ENCODE assay signal across 15 cellular contexts in the genomic region with DNA sequence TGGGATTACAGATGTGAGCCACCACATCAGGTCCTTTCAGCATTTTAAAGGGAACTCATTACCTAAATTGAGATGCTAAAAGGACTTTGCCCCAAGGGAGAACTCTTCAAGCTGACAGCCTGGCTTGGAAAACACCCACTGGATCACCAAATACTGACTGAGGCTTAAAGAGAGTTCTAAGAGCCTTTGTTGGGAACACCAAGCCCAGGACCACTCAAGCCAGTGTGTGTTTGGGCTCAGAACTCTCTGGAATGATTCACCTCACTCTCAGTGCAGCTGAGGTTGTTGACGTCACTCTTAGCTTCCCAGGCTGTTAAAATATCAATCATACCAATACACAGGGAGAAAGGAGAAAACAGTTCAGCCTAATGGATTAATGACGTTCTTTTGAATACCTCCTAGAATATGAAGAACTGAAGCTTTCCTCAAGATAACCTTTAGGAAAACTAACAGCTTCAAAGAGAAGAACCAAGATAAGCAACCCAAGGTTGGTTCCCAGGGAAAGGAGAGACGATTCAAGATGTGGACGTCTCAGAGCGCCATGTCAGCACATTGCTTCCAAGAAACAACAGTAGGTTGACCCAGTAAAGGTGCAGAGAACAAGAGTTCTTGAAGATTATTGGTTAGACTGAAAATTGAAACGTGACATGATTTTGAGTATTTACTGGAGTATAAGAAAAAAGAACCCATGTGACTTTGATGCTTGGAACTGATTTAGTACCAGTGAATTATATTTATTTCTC. TPM values are rescaled to one million over a fixed set of nuclear protein-coding genes. Genes with fewer than 3 reads are reported as not detected.
DNase-seq lines count a peak whose midpoint lies in the region; ATAC-seq, FAIRE-seq and TF ChIP-seq lines count a peak whose summit lies in the region.
"Had no signal": no experiment of that assay in that cellular context is flagged by ENCODE, and none has a peak within 500 bp of the region (broad histone marks: within the 10 kb centered on the region; RNA-seq: fewer than 3 reads in every experiment).

No MANE protein-coding gene starts in this region.

- no peak for TF ChIP-seq EP300 in A549 (IDR thresholded peaks at IDR 0.05)

- H3K4me1 Mint-ChIP-seq in WTC11: peaks cover 13% of the 10 kb centered on the region
- H3K4me1 Mint-ChIP-seq in activated CD4-positive, alpha-beta memory T cell treated with anti-CD3 and anti-CD28 coated beads, Interleukin-2, amount 10 ng/mL, durations not matched to agents 7 days and 5 days: no peaks in the 10 kb centered on the region
- H3K4me1 Mint-ChIP-seq: B cell had no signal

- H3K9me3 ChIP-seq in A549 (peaks cover 24% of the 10 kb centered on the region; the same call in 1 of the 3 replicates), osteoblast (ENCODE audit: low read depth, low read length) (no peaks in the 10 kb centered on the region)

- no peak for TF ChIP-seq RAD21 in A549 (conservative IDR thresholded peaks at IDR 0.05 in 1 of 2, IDR thresholded peaks at IDR 0.05 in 1 of 2)

- CTCF ChIA-PET in A549 (lab: Yijun Ruan, JAX): interaction anchor here (1.1 kb wide), 1 partner anchor 58 kb away, joined by 3 read pairs; no protein-coding TSS in a partner anchor
- CTCF ChIA-PET in WTC11 (lab: Charles Lee): no interaction called here
- CTCF ChIA-PET in activated CD4-positive, alpha-beta memory T cell treated with anti-CD3 and anti-CD28 coated beads, Interleukin-2, amount 10 ng/mL, durations not matched to agents 7 days and 5 days (lab: Charles Lee): no interaction called here

- TF ChIP-seq POLR2A in A549 (IDR thresholded peaks at IDR 0.05; ENCODE audit: low read length): no peak

- H3K36me3 ChIP-seq in osteoblast (ENCODE audit: insufficient read depth, low read length): no peaks in the 10 kb centered on the region

- no peak overlapping the region for H3K4me3 ChIP-seq in A549
- no peak overlapping the region for H3K4me3 ChIP-seq in osteoblast (ENCODE audit: insufficient read depth, low read length)
- H3K4me3 ChIP-seq: GM23248 had no signal

- no peak overlapping the region for H3K27ac Mint-ChIP-seq in WTC11
- H3K27ac Mint-ChIP-seq in activated CD4-positive, alpha-beta memory T cell treated with anti-CD3 and anti-CD28 coated beads, Interleukin-2, amount 10 ng/mL, durations not matched to agents 7 days and 5 days: no peak overlapping the region
- H3K27ac Mint-ChIP-seq: B cell; CD4-positive, alpha-beta T cell had no signal

- ATAC-seq in A549: no peak
- peak; percentile 22; the same call in 1 of the 2 replicates for ATAC-seq in WTC11

- H3K79me2 ChIP-seq in osteoblast (ENCODE audit: insufficient read depth, low read length): no peaks in the 10 kb centered on the region

- peaks cover 28% of the 10 kb centered on the region for H3K9me3 Mint-ChIP-seq in WTC11
- H3K9me3 Mint-ChIP-seq in activated CD4-positive, alpha-beta memory T cell treated with anti-CD3 and anti-CD28 coated beads, Interleukin-2, amount 10 ng/mL, durations not matched to agents 7 days and 5 days: peaks cover 9% of the 10 kb centered on the region

- peaks cover 5% of the 10 kb centered on the region; the same call in 1 of the 2 replicates for H3K27me3 Mint-ChIP-seq in WTC11 (ENCODE audit: low read depth)
- H3K27me3 Mint-ChIP-seq in activated CD4-positive, alpha-beta memory T cell treated with anti-CD3 and anti-CD28 coated beads, Interleukin-2, amount 10 ng/mL, durations not matched to agents 7 days and 5 days: peaks cover 7% of the 10 kb centered on the region
- H3K27me3 Mint-ChIP-seq: B cell; CD4-positive, alpha-beta T cell had no signal

- no peak for DNase-seq in A549 (ENCODE audit: low read depth in 1 of 2, low spot score in 1 of 2)
- peak; percentile 85 for DNase-seq in ELF-1 (ENCODE audit: low read depth, low spot score)
- DNase-seq in WTC11 (ENCODE audit: low spot score): no peak
- DNase-seq in osteoblast (ENCODE audit: insufficient read length, low spot score, missing footprints): peak; percentile 50
- DNase-seq in KG1 (lab: John Stamatoyannopoulos, UW): no peak
- no peak for DNase-seq in NCI-H345 treated with DMSO at 0.1 percent for 48 hours (lab: John Stamatoyannopoulos, UW; ENCODE audit: unreplicated experiment)
- no peak for DNase-seq in activated CD4-positive, alpha-beta memory T cell treated with anti-CD3 and anti-CD28 coated beads, Interleukin-2, amount 10 ng/mL, durations not matched to agents 7 days and 5 days
- DNase-seq in activated gamma-delta T cell treated with Interleukin-2 at 50 U/mL for 16 hours: no peak
- DNase-seq: C1 segment of cervical spinal cord; CD4-positive, alpha-beta T cell; DMS79; EL; GM23248; H7 had no signal

- H3K4me2 ChIP-seq in A549 (no peak overlapping the region), osteoblast (ENCODE audit: insufficient read depth, low read length) (no peak overlapping the region)

- TF ChIP-seq CTCF in A549 (IDR thresholded peaks at IDR 0.05) (no peak), WTC11 (IDR thresholded peaks at IDR 0.05) (no peak), osteoblast (IDR thresholded peaks at IDR 0.05; ENCODE audit: extremely low read depth, low read depth, low read length) (no peak)

- POLR2A ChIA-PET in A549 (lab: Yijun Ruan, JAX): no interaction called here
- POLR2A ChIA-PET in WTC11 (lab: Charles Lee): no interaction called here
- POLR2A ChIA-PET in activated CD4-positive, alpha-beta memory T cell treated with anti-CD3 and anti-CD28 coated beads, Interleukin-2, amount 10 ng/mL, durations not matched to agents 7 days and 5 days (lab: Charles Lee): interaction anchor here (13.6 kb wide), 1 partner anchor 47 kb away, joined by 291 read pairs; the partner anchor contains the start of gene MGAT4A

- FAIRE-seq in A549 (lab: Jason Lieb, UNC): no peak

- H4K20me1 ChIP-seq in osteoblast (ENCODE audit: insufficient read depth, low read length): no peaks in the 10 kb centered on the region

- H3K27me3 ChIP-seq in osteoblast (ENCODE audit: insufficient read depth, low read length): peaks cover under 1% of the 10 kb centered on the region

- no peak overlapping the region for H3K4me3 Mint-ChIP-seq in WTC11
- H3K4me3 Mint-ChIP-seq in activated CD4-positive, alpha-beta memory T cell treated with anti-CD3 and anti-CD28 coated beads, Interleukin-2, amount 10 ng/mL, durations not matched to agents 7 days and 5 days: no peak overlapping the region
- H3K4me3 Mint-ChIP-seq: B cell; CD4-positive, alpha-beta T cell had no signal

- 53% methylated on average over 6 of the region's 6 CpGs for WGBS in A549 (ENCODE audit: missing lambda C conversion rate)

- H3K4me1 ChIP-seq in A549 (no peaks in the 10 kb centered on the region), osteoblast (ENCODE audit: insufficient read depth, low read length) (no peaks in the 10 kb centered on the region)

- peaks cover 12% of the 10 kb centered on the region for H3K36me3 Mint-ChIP-seq in WTC11
- peaks cover 3% of the 10 kb centered on the region for H3K36me3 Mint-ChIP-seq in activated CD4-positive, alpha-beta memory T cell treated with anti-CD3 and anti-CD28 coated beads, Interleukin-2, amount 10 ng/mL, durations not matched to agents 7 days and 5 days (ENCODE audit: low read depth)

- no peak overlapping the region for H2AFZ ChIP-seq in osteoblast (ENCODE audit: low read length)
- H2AFZ ChIP-seq: GM23248 had no signal

- no peak overlapping the region for H3K27ac ChIP-seq in A549
- H3K27ac ChIP-seq in osteoblast (ENCODE audit: low read depth, low read length): no peak overlapping the region
- H3K27ac ChIP-seq: GM23248 had no signal

TF ChIP-seq in A549, 52 proteins besides CTCF, POLR2A, EP300 and RAD21:
- TF ChIP-seq MAFK (IDR thresholded peaks at IDR 0.05; ENCODE audit: partially characterized antibody): peak; percentile 30
- TF ChIP-seq CBX8 (IDR thresholded peaks at IDR 0.05): no peak

TF ChIP-seq in WTC11, 78 proteins besides CTCF, POLR2A, EP300 and RAD21 (continues in another document):
- no peak for TF ChIP-seq SOX15 (CRISPR knock-in tag; IDR thresholded peaks at IDR 0.05)
- no peak for TF ChIP-seq NR2C2 (CRISPR knock-in tag; IDR thresholded peaks at IDR 0.05)
- TF ChIP-seq JAZF1 (CRISPR knock-in tag; IDR thresholded peaks at IDR 0.05): no peak
- no peak for TF ChIP-seq ZNF423 (CRISPR knock-in tag; IDR thresholded peaks at IDR 0.05)
- TF ChIP-seq TP53 (CRISPR knock-in tag; IDR thresholded peaks at IDR 0.05): no peak
- no peak for TF ChIP-seq TEAD1 (CRISPR knock-in tag; IDR thresholded peaks at IDR 0.05)
- no peak for TF ChIP-seq ZMAT4 (CRISPR knock-in tag; IDR thresholded peaks at IDR 0.05)
- TF ChIP-seq ZNF425 (CRISPR knock-in tag; conservative IDR thresholded peaks at IDR 0.05): no peak
- TF ChIP-seq CREB1 (CRISPR knock-in tag; IDR thresholded peaks at IDR 0.05): no peak
- TF ChIP-seq ZNF232 (CRISPR knock-in tag; IDR thresholded peaks at IDR 0.05): no peak

RNA-seq across cellular contexts. Expression of gene MGAT4A, which starts 48.0 kb away (rescaled TPM):
- polyA plus RNA-seq in A549 (2011; rRNA removed) (2.3 and 2.6 TPM in 2 replicates), A549 (2017; fragmentation: RNase III; extraction: RNeasy Plus Mini Kit Qiagen cat#74134 plus additional on column Dnase treatment) (0.61 to 0.77 TPM (median 0.75 TPM) in 3 replicates)
- polyA plus RNA-seq in A549 (2012; cell fraction: cytosol; rRNA removed): 0.67 and 0.89 TPM in 2 replicates
- 0.53 and 0.88 TPM in 2 replicates for polyA plus RNA-seq in A549 (2012; cell fraction: nucleus; rRNA removed)
- polyA minus RNA-seq in A549 (2011; rRNA and poly(A)+ RNA removed): 0.78 and 1.1 TPM in 2 replicates
- total RNA-seq in WTC11 (2021) (6.2 to 7.7 TPM (median 6.7 TPM) in 3 replicates), osteoblast (under 0.01 and 0.36 TPM in 2 replicates)
- 10 to 100 TPM; 69.8 to 80.6 TPM for total RNA-seq in activated CD4-positive, alpha-beta memory T cell treated with anti-CD3 and anti-CD28 coated beads, Interleukin-2, amount 10 ng/mL, durations not matched to agents 7 days and 5 days
- polyA plus RNA-seq: GM23248 had no signal

Comparison
In these comparisons a context has a peak if more than half of its experiments do, and no peak if none do; other contexts are left out.
1. DNase-seq: peak in ELF-1 (single experiment) and osteoblast (single experiment); none in A549 (0 of 2), WTC11 (single experiment), KG1 (single experiment), NCI-H345 treated with DMSO at 0.1 percent for 48 hours (single experiment), activated CD4-positive, alpha-beta memory T cell treated with anti-CD3 and anti-CD28 coated beads, Interleukin-2, amount 10 ng/mL, durations not matched to agents 7 days and 5 days (single experiment) and activated gamma-delta T cell treated with Interleukin-2 at 50 U/mL for 16 hours (single experiment).